1 cellular context compared by ENCODE assay signal in the genomic region with DNA sequence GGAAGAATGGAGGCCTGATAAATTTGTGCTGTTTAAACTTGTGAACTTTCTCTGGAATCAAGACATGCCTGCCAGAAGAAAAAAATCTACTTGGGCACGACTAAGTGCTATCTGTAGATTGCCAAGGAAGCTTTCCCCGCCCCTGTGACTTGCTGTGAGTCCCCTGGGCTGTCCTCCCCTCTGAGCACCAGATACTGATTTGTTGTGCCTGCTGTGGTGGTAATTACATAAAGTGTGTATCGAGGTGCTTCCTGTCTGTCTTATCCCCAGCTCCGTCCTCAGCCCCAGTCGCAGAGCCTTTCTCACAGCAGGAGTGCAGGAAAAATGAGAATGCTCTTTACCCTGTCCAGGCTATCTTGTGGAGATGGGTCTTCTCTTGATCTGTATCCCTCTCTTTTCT.
TF ChIP-seq lines count a peak whose summit lies in the region.

No MANE protein-coding gene starts in this region.

TF ChIP-seq in A549, 52 proteins besides CTCF, POLR2A, EP300 and RAD21:
- TF ChIP-seq NPAS2 (CRISPR knock-in tag; IDR thresholded peaks at IDR 0.05; ENCODE audit: borderline replicate concordance) (no peak), HDAC2 (IDR thresholded peaks at IDR 0.05) (no peak), FOSB (CRISPR knock-in tag; IDR thresholded peaks at IDR 0.05) (no peak), NFE2L2 (conservative IDR thresholded peaks at IDR 0.05; ENCODE audit: low read length) (no peak), CBX2 (IDR thresholded peaks at IDR 0.05; ENCODE audit: borderline replicate concordance, low read depth) (no peak), CEBPB (IDR thresholded peaks at IDR 0.05) (no peak), FOXS1 (CRISPR knock-in tag; IDR thresholded peaks at IDR 0.05) (no peak)
- TF ChIP-seq, protein P1, sequence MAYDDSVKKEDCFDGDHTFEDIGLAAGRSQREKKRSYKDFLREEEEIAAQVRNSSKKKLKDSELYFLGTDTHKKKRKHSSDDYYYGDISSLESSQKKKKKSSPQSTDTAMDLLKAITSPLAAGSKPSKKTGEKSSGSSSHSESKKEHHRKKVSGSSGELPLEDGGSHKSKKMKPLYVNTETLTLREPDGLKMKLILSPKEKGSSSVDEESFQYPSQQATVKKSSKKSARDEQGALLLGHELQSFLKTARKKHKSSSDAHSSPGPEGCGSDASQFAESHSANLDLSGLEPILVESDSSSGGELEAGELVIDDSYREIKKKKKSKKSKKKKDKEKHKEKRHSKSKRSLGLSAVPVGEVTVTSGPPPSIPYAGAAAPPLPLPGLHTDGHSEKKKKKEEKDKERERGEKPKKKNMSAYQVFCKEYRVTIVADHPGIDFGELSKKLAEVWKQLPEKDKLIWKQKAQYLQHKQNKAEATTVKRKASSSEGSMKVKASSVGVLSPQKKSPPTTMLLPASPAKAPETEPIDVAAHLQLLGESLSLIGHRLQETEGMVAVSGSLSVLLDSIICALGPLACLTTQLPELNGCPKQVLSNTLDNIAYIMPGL (CRISPR knock-in tag; IDR thresholded peaks at IDR 0.05; ENCODE audit: borderline replicate concordance) = no peak
